In genomic region chr6:42448906-42449659, GRCh38 we compare ENCODE assay signal across 10 cellular contexts. TPM values are rescaled to one million over a fixed set of nuclear protein-coding genes. Genes with fewer than 3 reads are reported as not detected.
DNase-seq lines count a peak whose midpoint lies in the region; TF ChIP-seq lines count a peak whose summit lies in the region.
"Had no signal": no experiment of that assay in that cellular context is flagged by ENCODE, and none has a peak within 500 bp of the region (broad histone marks: within the 10 kb centered on the region; RNA-seq: fewer than 3 reads in every experiment).

No MANE protein-coding gene starts in this region.

- TF ChIP-seq CTCF in hepatocyte (IDR thresholded peaks at IDR 0.05; ENCODE audit: poor library complexity) (no peak), transverse colon (IDR thresholded peaks at IDR 0.05) (no peak)

- H3K27me3 Mint-ChIP-seq in activated naive CD4-positive, alpha-beta T cell treated with anti-CD3 and anti-CD28 coated beads, Interleukin-2, amount 10 ng/mL, durations not matched to agents 7 days and 5 days, result peaks cover 17% of the 10 kb centered on the region
- H3K27me3 Mint-ChIP-seq in activated CD4-positive, alpha-beta memory T cell treated with anti-CD3 and anti-CD28 coated beads for 36 hours, result no peaks in the 10 kb centered on the region

- H3K4me3 Mint-ChIP-seq in activated naive CD4-positive, alpha-beta T cell treated with anti-CD3 and anti-CD28 coated beads, Interleukin-2, amount 10 ng/mL, durations not matched to agents 7 days and 5 days, result peak overlapping the region; percentile 93
- H3K4me3 Mint-ChIP-seq in activated CD4-positive, alpha-beta memory T cell treated with anti-CD3 and anti-CD28 coated beads for 36 hours, result peak overlapping the region; percentile 98
- H3K4me3 Mint-ChIP-seq: activated B cell treated with CpG ODN at 0.5 μM for 24 hours had no signal

- peak overlapping the region; percentile 4 for H3K27ac Mint-ChIP-seq in activated naive CD4-positive, alpha-beta T cell treated with anti-CD3 and anti-CD28 coated beads, Interleukin-2, amount 10 ng/mL, durations not matched to agents 7 days and 5 days
- peak overlapping the region; percentile 95 for H3K27ac Mint-ChIP-seq in activated CD4-positive, alpha-beta memory T cell treated with anti-CD3 and anti-CD28 coated beads for 36 hours
- H3K27ac Mint-ChIP-seq: activated B cell treated with CpG ODN at 0.5 μM for 24 hours had no signal

- H3K4me3 ChIP-seq in hepatocyte (peak overlapping the region; percentile 91), transverse colon (peak overlapping the region in 2 of 4 donors; percentile 64 to 67)

- intact Hi-C loops in activated CD4-positive, alpha-beta memory T cell treated with anti-CD3 and anti-CD28 coated beads for 36 hours (cut with micrococcal nuclease), result no loop called here
- intact Hi-C loops in transverse colon (cut with DNase I; ENCODE audit: low total_unique reads), result no loop called here

- H4K20me1 ChIP-seq in hepatocyte (ENCODE audit: insufficient read depth, poor library complexity, severe bottlenecking), result no peaks in the 10 kb centered on the region

- 59% methylated on average over 7 of the region's 7 CpGs for WGBS in hepatocyte (ENCODE audit: low lambda C conversion rate, missing lambda C conversion rate)
- 35 to 39% methylated on average over 7 of the region's 7 CpGs for WGBS in transverse colon (ENCODE audit: low coverage in 1 of 2), 2 donors

- H3K9me3 Mint-ChIP-seq in activated naive CD4-positive, alpha-beta T cell treated with anti-CD3 and anti-CD28 coated beads, Interleukin-2, amount 10 ng/mL, durations not matched to agents 7 days and 5 days, result no peaks in the 10 kb centered on the region
- H3K9me3 Mint-ChIP-seq in activated CD4-positive, alpha-beta memory T cell treated with anti-CD3 and anti-CD28 coated beads for 36 hours, result no peaks in the 10 kb centered on the region
- H3K9me3 Mint-ChIP-seq: activated B cell treated with CpG ODN at 0.5 μM for 24 hours had no signal

- DNase-seq in activated naive CD4-positive, alpha-beta T cell treated with anti-CD3 and anti-CD28 coated beads, Interleukin-2, amount 10 ng/mL, durations not matched to agents 7 days and 5 days, result no peak
- DNase-seq in activated naive CD4-positive, alpha-beta T cell treated with anti-CD3 and anti-CD28 coated beads, Interleukin-2, amount 50 U/mL, for 16 hours, result no peak
- no peak for DNase-seq in activated CD4-positive, alpha-beta memory T cell treated with anti-CD3 and anti-CD28 coated beads for 36 hours
- DNase-seq in hepatocyte (ENCODE audit: low spot score), result no peak
- DNase-seq in transverse colon, result no peak
- no peak for DNase-seq in UCSD-AML1 (lab: John Stamatoyannopoulos, UW; ENCODE audit: unreplicated experiment)
- no peak for DNase-seq in NCI-H1092 treated with DMSO at 0.1 percent for 48 hours (lab: John Stamatoyannopoulos, UW)
- DNase-seq in NK-92 treated with Interleukin-12 subunit alpha and Interleukin-12 subunit beta, amount 100 ng/mL, for 24 hours (lab: John Stamatoyannopoulos, UW), result no peak
- DNase-seq: activated B cell treated with CpG ODN at 0.5 μM for 24 hours, NCI-H226 had no signal

- peaks cover 32% of the 10 kb centered on the region for H3K36me3 Mint-ChIP-seq in activated naive CD4-positive, alpha-beta T cell treated with anti-CD3 and anti-CD28 coated beads, Interleukin-2, amount 10 ng/mL, durations not matched to agents 7 days and 5 days
- H3K36me3 Mint-ChIP-seq in activated CD4-positive, alpha-beta memory T cell treated with anti-CD3 and anti-CD28 coated beads for 36 hours, result peaks cover 16% of the 10 kb centered on the region

- no peak for TF ChIP-seq POLR2A in transverse colon (IDR thresholded peaks at IDR 0.05)

- POLR2A ChIA-PET in activated CD4-positive, alpha-beta memory T cell treated with anti-CD3 and anti-CD28 coated beads for 36 hours (lab: Charles Lee), result interaction anchor here (0.9 to 3.4 kb wide), 4 partner anchors 45 to 109 kb away, joined by 3 to 17 read pairs (median 4); no protein-coding TSS in a partner anchor

- H3K27ac ChIP-seq in hepatocyte (peak overlapping the region; percentile 58), transverse colon (peak overlapping the region; percentile 89 to 98 (median 93))

- H3K27me3 ChIP-seq in hepatocyte (no peaks in the 10 kb centered on the region), transverse colon (no peaks in the 10 kb centered on the region)

- peak overlapping the region; percentile 88 for H3K4me2 ChIP-seq in hepatocyte

- H3K9me2 ChIP-seq in hepatocyte (replicated peaks; ENCODE audit: insufficient read depth), result no peaks in the 10 kb centered on the region

- TF ChIP-seq EP300 in transverse colon (IDR thresholded peaks at IDR 0.05; ENCODE audit: low read depth), result no peak

- in situ Hi-C loops in transverse colon (cut with MboI; ENCODE audit: low pct_ligation_motif_present in 1 of 4, low pct_unique_long_range_greater_than_20kb in 1 of 4, low sequenced_read_pairs in 3 of 4), result no loop called here

- H3K36me3 ChIP-seq in hepatocyte (replicated peaks; ENCODE audit: insufficient read depth, low read depth), result no peaks in the 10 kb centered on the region
- H3K36me3 ChIP-seq in transverse colon, result no peaks in the 10 kb centered on the region

- peaks cover 68% of the 10 kb centered on the region for H3K79me2 ChIP-seq in hepatocyte

- H3K9me3 ChIP-seq in hepatocyte (ENCODE audit: low read depth) (no peaks in the 10 kb centered on the region), transverse colon (no peaks in the 10 kb centered on the region)

- no peak overlapping the region for H2AFZ ChIP-seq in hepatocyte

- H3K4me1 Mint-ChIP-seq in activated naive CD4-positive, alpha-beta T cell treated with anti-CD3 and anti-CD28 coated beads, Interleukin-2, amount 10 ng/mL, durations not matched to agents 7 days and 5 days, result peaks cover 60% of the 10 kb centered on the region
- H3K4me1 Mint-ChIP-seq in activated CD4-positive, alpha-beta memory T cell treated with anti-CD3 and anti-CD28 coated beads for 36 hours (ENCODE audit: low read depth), result peaks cover 60% of the 10 kb centered on the region

- H3K4me1 ChIP-seq in hepatocyte (ENCODE audit: insufficient read depth), result peaks cover 12% of the 10 kb centered on the region
- peaks cover 3 to 42% (median 22%) of the 10 kb centered on the region in 4 donors for H3K4me1 ChIP-seq in transverse colon

- CTCF ChIA-PET in activated naive CD4-positive, alpha-beta T cell treated with anti-CD3 and anti-CD28 coated beads, Interleukin-2, amount 10 ng/mL, durations not matched to agents 7 days and 5 days (lab: Charles Lee), result interaction anchor here (0.8 to 1.7 kb wide), 7 partner anchors 8 to 99 kb away, joined by 3 to 9 read pairs (median 4); no protein-coding TSS in a partner anchor
- CTCF ChIA-PET in activated CD4-positive, alpha-beta memory T cell treated with anti-CD3 and anti-CD28 coated beads for 36 hours (lab: Charles Lee), result interaction anchor here (0.9 to 3.0 kb wide), 6 partner anchors 7 to 234 kb away, joined by 3 to 16 read pairs (median 5); no protein-coding TSS in a partner anchor

RNA-seq across cellular contexts. Expression of gene TRERF1, which starts 2.6 kb away (rescaled TPM):
- 10 to 100 TPM; 16.3 to 16.7 TPM for total RNA-seq in activated CD4-positive, alpha-beta memory T cell treated with anti-CD3 and anti-CD28 coated beads for 36 hours
- 3.1 and 5.1 TPM in 2 replicates for total RNA-seq in hepatocyte
- 3.2 and 5.2 TPM in 2 replicates for polyA plus RNA-seq in hepatocyte
- 1 to 10 TPM; 2.5 to 8.0 (median 3.4) TPM for total RNA-seq in transverse colon
